Comparison of ENCODE assay signal across 1 cellular context in genomic region chr3:177359601-177360357, GRCh38.
A peak's percentile ranks its signal among the peaks of the same experiment; 100 is the strongest.
TF ChIP-seq lines count a peak whose summit lies in the region.

No MANE protein-coding gene starts in this region.

TF ChIP-seq in K562, 482 proteins besides CTCF, POLR2A, EP300 and RAD21 (continued from another document and continues in another):
- TF ChIP-seq, protein P1, sequence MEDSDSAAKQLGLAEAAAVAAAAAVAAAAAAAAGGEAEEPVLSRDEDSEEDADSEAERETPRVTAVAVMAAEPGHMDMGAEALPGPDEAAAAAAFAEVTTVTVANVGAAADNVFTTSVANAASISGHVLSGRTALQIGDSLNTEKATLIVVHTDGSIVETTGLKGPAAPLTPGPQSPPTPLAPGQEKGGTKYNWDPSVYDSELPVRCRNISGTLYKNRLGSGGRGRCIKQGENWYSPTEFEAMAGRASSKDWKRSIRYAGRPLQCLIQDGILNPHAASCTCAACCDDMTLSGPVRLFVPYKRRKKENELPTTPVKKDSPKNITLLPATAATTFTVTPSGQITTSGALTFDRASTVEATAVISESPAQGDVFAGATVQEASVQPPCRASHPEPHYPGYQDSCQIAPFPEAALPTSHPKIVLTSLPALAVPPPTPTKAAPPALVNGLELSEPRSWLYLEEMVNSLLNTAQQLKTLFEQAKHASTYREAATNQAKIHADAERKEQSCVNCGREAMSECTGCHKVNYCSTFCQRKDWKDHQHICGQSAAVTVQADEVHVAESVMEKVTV (CRISPR knock-in tag; IDR thresholded peaks at IDR 0.05), result peak; percentile 72
- TF ChIP-seq, protein P2, sequence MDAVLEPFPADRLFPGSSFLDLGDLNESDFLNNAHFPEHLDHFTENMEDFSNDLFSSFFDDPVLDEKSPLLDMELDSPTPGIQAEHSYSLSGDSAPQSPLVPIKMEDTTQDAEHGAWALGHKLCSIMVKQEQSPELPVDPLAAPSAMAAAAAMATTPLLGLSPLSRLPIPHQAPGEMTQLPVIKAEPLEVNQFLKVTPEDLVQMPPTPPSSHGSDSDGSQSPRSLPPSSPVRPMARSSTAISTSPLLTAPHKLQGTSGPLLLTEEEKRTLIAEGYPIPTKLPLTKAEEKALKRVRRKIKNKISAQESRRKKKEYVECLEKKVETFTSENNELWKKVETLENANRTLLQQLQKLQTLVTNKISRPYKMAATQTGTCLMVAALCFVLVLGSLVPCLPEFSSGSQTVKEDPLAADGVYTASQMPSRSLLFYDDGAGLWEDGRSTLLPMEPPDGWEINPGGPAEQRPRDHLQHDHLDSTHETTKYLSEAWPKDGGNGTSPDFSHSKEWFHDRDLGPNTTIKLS (IDR thresholded peaks at IDR 0.05; ENCODE audit: borderline replicate concordance, low read depth), result no peak
- TF ChIP-seq MCM3 (IDR thresholded peaks at IDR 0.05) (no peak), JUND (IDR thresholded peaks at IDR 0.05; ENCODE audit: borderline replicate concordance, low read depth, low read length) (peak; percentile 98), JUND (tag; IDR thresholded peaks at IDR 0.05; ENCODE audit: borderline replicate concordance, low read depth, low read length) (peak; percentile 92; the same call in 2 of the 3 replicates), CCNT2 (IDR thresholded peaks at IDR 0.05; ENCODE audit: borderline replicate concordance, extremely low read depth, insufficient read length, low read depth, low read length) (peak; percentile 100), NKRF (IDR thresholded peaks at IDR 0.05; ENCODE audit: borderline replicate concordance) (no peak), TBL1XR1 (IDR thresholded peaks at IDR 0.05; ENCODE audit: low read length in 2 of 2) (peak; percentile 100), BRD9 (IDR thresholded peaks at IDR 0.05; ENCODE audit: low read depth, partially characterized antibody) (no peak), ARID3A (IDR thresholded peaks at IDR 0.05; ENCODE audit: borderline replicate concordance, low read depth, low read length) (peak; percentile 84; the same call in 1 of the 2 replicates), ZNF766 (CRISPR knock-in tag; conservative IDR thresholded peaks at IDR 0.05) (peak; percentile 86), ASH1L (IDR thresholded peaks at IDR 0.05; ENCODE audit: borderline replicate concordance, low read depth, partially characterized antibody) (no peak), MEF2A (IDR thresholded peaks at IDR 0.05; ENCODE audit: control insufficient read depth, low read depth, low read length) (peak; percentile 93), ZNF24 (IDR thresholded peaks at IDR 0.05) (peak; percentile 79), PPARD (CRISPR knock-in tag; IDR thresholded peaks at IDR 0.05) (no peak), ZNF76 (CRISPR knock-in tag; IDR thresholded peaks at IDR 0.05; ENCODE audit: borderline replicate concordance) (0 out of 2 replicates have a peak, but pooled peaks have one; percentile 30), NFE2 (IDR thresholded peaks at IDR 0.05; ENCODE audit: low read depth) (peak; percentile 98), ZNF354B (CRISPR knock-in tag; IDR thresholded peaks at IDR 0.05) (no peak), MTF1 (CRISPR knock-in tag; IDR thresholded peaks at IDR 0.05; ENCODE audit: borderline replicate concordance) (no peak), C11orf30 (IDR thresholded peaks at IDR 0.05; ENCODE audit: low read depth) (peak; percentile 75), ZNF717 (CRISPR knock-in tag; IDR thresholded peaks at IDR 0.05) (no peak), ELK1 (CRISPR knock-in tag; IDR thresholded peaks at IDR 0.05) (no peak)
- TF ChIP-seq, protein P3, sequence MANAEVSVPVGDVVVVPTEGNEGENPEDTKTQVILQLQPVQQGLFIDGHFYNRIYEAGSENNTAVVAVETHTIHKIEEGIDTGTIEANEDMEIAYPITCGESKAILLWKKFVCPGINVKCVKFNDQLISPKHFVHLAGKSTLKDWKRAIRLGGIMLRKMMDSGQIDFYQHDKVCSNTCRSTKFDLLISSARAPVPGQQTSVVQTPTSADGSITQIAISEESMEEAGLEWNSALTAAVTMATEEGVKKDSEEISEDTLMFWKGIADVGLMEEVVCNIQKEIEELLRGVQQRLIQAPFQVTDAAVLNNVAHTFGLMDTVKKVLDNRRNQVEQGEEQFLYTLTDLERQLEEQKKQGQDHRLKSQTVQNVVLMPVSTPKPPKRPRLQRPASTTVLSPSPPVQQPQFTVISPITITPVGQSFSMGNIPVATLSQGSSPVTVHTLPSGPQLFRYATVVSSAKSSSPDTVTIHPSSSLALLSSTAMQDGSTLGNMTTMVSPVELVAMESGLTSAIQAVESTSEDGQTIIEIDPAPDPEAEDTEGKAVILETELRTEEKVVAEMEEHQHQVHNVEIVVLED (CRISPR knock-in tag; IDR thresholded peaks at IDR 0.05), result peak; percentile 34; the same call in 1 of the 2 replicates
- TF ChIP-seq, protein P4, sequence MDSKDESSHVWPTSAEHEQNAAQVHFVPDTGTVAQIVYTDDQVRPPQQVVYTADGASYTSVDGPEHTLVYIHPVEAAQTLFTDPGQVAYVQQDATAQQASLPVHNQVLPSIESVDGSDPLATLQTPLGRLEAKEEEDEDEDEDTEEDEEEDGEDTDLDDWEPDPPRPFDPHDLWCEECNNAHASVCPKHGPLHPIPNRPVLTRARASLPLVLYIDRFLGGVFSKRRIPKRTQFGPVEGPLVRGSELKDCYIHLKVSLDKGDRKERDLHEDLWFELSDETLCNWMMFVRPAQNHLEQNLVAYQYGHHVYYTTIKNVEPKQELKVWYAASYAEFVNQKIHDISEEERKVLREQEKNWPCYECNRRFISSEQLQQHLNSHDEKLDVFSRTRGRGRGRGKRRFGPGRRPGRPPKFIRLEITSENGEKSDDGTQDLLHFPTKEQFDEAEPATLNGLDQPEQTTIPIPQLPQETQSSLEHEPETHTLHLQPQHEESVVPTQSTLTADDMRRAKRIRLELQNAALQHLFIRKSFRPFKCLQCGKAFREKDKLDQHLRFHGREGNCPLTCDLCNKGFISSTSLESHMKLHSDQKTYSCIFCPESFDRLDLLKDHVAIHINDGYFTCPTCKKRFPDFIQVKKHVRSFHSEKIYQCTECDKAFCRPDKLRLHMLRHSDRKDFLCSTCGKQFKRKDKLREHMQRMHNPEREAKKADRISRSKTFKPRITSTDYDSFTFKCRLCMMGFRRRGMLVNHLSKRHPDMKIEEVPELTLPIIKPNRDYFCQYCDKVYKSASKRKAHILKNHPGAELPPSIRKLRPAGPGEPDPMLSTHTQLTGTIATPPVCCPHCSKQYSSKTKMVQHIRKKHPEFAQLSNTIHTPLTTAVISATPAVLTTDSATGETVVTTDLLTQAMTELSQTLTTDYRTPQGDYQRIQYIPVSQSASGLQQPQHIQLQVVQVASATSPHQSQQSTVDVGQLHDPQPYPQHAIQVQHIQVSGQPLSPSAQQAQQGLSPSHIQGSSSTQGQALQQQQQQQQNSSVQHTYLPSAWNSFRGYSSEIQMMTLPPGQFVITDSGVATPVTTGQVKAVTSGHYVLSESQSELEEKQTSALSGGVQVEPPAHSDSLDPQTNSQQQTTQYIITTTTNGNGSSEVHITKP (IDR thresholded peaks at IDR 0.05; ENCODE audit: partially characterized antibody), result peak; percentile 54
- TF ChIP-seq, protein P5, sequence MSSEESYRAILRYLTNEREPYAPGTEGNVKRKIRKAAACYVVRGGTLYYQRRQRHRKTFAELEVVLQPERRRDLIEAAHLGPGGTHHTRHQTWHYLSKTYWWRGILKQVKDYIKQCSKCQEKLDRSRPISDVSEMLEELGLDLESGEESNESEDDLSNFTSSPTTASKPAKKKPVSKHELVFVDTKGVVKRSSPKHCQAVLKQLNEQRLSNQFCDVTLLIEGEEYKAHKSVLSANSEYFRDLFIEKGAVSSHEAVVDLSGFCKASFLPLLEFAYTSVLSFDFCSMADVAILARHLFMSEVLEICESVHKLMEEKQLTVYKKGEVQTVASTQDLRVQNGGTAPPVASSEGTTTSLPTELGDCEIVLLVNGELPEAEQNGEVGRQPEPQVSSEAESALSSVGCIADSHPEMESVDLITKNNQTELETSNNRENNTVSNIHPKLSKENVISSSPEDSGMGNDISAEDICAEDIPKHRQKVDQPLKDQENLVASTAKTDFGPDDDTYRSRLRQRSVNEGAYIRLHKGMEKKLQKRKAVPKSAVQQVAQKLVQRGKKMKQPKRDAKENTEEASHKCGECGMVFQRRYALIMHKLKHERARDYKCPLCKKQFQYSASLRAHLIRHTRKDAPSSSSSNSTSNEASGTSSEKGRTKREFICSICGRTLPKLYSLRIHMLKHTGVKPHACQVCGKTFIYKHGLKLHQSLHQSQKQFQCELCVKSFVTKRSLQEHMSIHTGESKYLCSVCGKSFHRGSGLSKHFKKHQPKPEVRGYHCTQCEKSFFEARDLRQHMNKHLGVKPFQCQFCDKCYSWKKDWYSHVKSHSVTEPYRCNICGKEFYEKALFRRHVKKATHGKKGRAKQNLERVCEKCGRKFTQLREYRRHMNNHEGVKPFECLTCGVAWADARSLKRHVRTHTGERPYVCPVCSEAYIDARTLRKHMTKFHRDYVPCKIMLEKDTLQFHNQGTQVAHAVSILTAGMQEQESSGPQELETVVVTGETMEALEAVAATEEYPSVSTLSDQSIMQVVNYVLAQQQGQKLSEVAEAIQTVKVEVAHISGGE (CRISPR knock-in tag; IDR thresholded peaks at IDR 0.05), result peak in 1 of 3 experiments; percentile 39; a peak in 1 of 6 replicates
- TF ChIP-seq, protein P6, sequence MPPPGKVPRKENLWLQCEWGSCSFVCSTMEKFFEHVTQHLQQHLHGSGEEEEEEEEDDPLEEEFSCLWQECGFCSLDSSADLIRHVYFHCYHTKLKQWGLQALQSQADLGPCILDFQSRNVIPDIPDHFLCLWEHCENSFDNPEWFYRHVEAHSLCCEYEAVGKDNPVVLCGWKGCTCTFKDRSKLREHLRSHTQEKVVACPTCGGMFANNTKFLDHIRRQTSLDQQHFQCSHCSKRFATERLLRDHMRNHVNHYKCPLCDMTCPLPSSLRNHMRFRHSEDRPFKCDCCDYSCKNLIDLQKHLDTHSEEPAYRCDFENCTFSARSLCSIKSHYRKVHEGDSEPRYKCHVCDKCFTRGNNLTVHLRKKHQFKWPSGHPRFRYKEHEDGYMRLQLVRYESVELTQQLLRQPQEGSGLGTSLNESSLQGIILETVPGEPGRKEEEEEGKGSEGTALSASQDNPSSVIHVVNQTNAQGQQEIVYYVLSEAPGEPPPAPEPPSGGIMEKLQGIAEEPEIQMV (tag; conservative IDR thresholded peaks at IDR 0.05; ENCODE audit: low read depth), result no peak
